Comparison of ENCODE assay signal across 9 cellular contexts in genomic region chr12:23950011-23950774, GRCh38. TPM values are rescaled to one million over a fixed set of nuclear protein-coding genes. Genes with fewer than 3 reads are reported as not detected.
DNase-seq lines count a peak whose midpoint lies in the region; ATAC-seq and TF ChIP-seq lines count a peak whose summit lies in the region.
"Had no signal": no experiment of that assay in that cellular context is flagged by ENCODE, and none has a peak within 500 bp of the region (broad histone marks: within the 10 kb centered on the region; RNA-seq: fewer than 3 reads in every experiment).

No MANE protein-coding gene starts in this region.

- no peaks in the 10 kb centered on the region for H3K27me3 Mint-ChIP-seq in natural killer cell treated with Interleukin-12 subunit alpha and Interleukin-12 subunit beta and Interleukin-15 and Interleukin-18, amount 100 ng/mL, for 72 hours

- H3K36me3 Mint-ChIP-seq in natural killer cell treated with Interleukin-12 subunit alpha and Interleukin-12 subunit beta and Interleukin-15 and Interleukin-18, amount 100 ng/mL, for 72 hours = no peaks in the 10 kb centered on the region
- H3K36me3 Mint-ChIP-seq: activated naive CD4-positive, alpha-beta T cell treated with anti-CD3 and anti-CD28 coated beads, Interleukin-2, amount 50 U/mL, for 72 hours had no signal

- H3K4me3 Mint-ChIP-seq in natural killer cell treated with Interleukin-12 subunit alpha and Interleukin-12 subunit beta and Interleukin-15 and Interleukin-18, amount 100 ng/mL, for 72 hours = no peak overlapping the region

- DNase-seq in astrocyte of the hippocampus (ENCODE audit: low read depth, low spot score) = peak; percentile 71
- DNase-seq in skeletal muscle cell (ENCODE audit: low read depth) = no peak
- no peak for DNase-seq in OCI-LY7 (ENCODE audit: low spot score)
- no peak for DNase-seq in GM13976 (ENCODE audit: low spot score)
- DNase-seq in RKO (ENCODE audit: low spot score) = no peak
- DNase-seq in natural killer cell treated with Interleukin-12 subunit alpha and Interleukin-12 subunit beta and Interleukin-15 and Interleukin-18, amount 100 ng/mL, for 72 hours (ENCODE audit: low spot score) = no peak

- H4K20me1 ChIP-seq in OCI-LY7 (ENCODE audit: insufficient read depth, low read length) = no peaks in the 10 kb centered on the region

- H3K9me3 Mint-ChIP-seq in natural killer cell treated with Interleukin-12 subunit alpha and Interleukin-12 subunit beta and Interleukin-15 and Interleukin-18, amount 100 ng/mL, for 72 hours = no peaks in the 10 kb centered on the region
- H3K9me3 Mint-ChIP-seq: activated naive CD4-positive, alpha-beta T cell treated with anti-CD3 and anti-CD28 coated beads, Interleukin-2, amount 50 U/mL, for 72 hours had no signal

- H3K27ac Mint-ChIP-seq in natural killer cell treated with Interleukin-12 subunit alpha and Interleukin-12 subunit beta and Interleukin-15 and Interleukin-18, amount 100 ng/mL, for 72 hours = no peak overlapping the region
- H3K27ac Mint-ChIP-seq: activated naive CD4-positive, alpha-beta T cell treated with anti-CD3 and anti-CD28 coated beads, Interleukin-2, amount 50 U/mL, for 72 hours had no signal

- no peaks in the 10 kb centered on the region for H3K4me1 Mint-ChIP-seq in natural killer cell treated with Interleukin-12 subunit alpha and Interleukin-12 subunit beta and Interleukin-15 and Interleukin-18, amount 100 ng/mL, for 72 hours (ENCODE audit: low read depth in 2 of 2)

- POLR2A ChIA-PET in OCI-LY7 (lab: Charles Lee) = no interaction called here

- H3K4me1 ChIP-seq in iPS-18a (ENCODE audit: control insufficient read depth, low read depth, low read length) = peaks cover 14% of the 10 kb centered on the region
- no peaks in the 10 kb centered on the region for H3K4me1 ChIP-seq in OCI-LY7 (ENCODE audit: insufficient read depth, low read length, poor library complexity, severe bottlenecking)

- H3K9me2 ChIP-seq in OCI-LY7 (ENCODE audit: insufficient read depth, low read length) = no peaks in the 10 kb centered on the region

- peak; percentile 18 for ATAC-seq in HG03354 (IDR thresholded peaks at IDR 0.05; ENCODE audit: poor library complexity, severe bottlenecking, unreplicated experiment)
- ATAC-seq in natural killer cell treated with Interleukin-12 subunit alpha and Interleukin-12 subunit beta and Interleukin-15 and Interleukin-18, amount 100 ng/mL, for 72 hours = no peak
- ATAC-seq: activated naive CD4-positive, alpha-beta T cell treated with anti-CD3 and anti-CD28 coated beads, Interleukin-2, amount 50 U/mL, for 72 hours had no signal

- peaks cover 33% of the 10 kb centered on the region for H3K27me3 ChIP-seq in iPS-18a (ENCODE audit: control insufficient read depth, insufficient read depth, low read length)

- H3K4me2 ChIP-seq in OCI-LY7 (ENCODE audit: low read length) = no peak overlapping the region

- H3K36me3 ChIP-seq in iPS-18a (ENCODE audit: control insufficient read depth, low read depth, low read length) = no peaks in the 10 kb centered on the region
- H3K36me3 ChIP-seq in OCI-LY7 (ENCODE audit: insufficient read depth, low read length) = no peaks in the 10 kb centered on the region

- in situ Hi-C loops in GM13976 (cut with MboI; ENCODE audit: low sequenced_read_pairs, unreplicated experiment) = no loop called here

- peak overlapping the region; percentile 38 for H3K9ac ChIP-seq in iPS-18a (ENCODE audit: low read length)

- H3K9me3 ChIP-seq in iPS-18a (ENCODE audit: control insufficient read depth, low read depth, low read length) = no peaks in the 10 kb centered on the region
- no peaks in the 10 kb centered on the region for H3K9me3 ChIP-seq in OCI-LY7 (ENCODE audit: low read length)

- BruUV-seq in OCI-LY7 (replicated peaks; lab: Mats Ljungman, UMichigan) = no TSS peak

- no peak overlapping the region for H3K27ac ChIP-seq in iPS-18a (ENCODE audit: low read length)
- H3K27ac ChIP-seq in OCI-LY7 (ENCODE audit: low read depth, low read length, poor library complexity, severe bottlenecking) = no peak overlapping the region

- intact Hi-C loops in OCI-LY7 (cut with micrococcal nuclease; ENCODE audit: unreplicated experiment) = no loop called here

- H3K4me3 ChIP-seq in iPS-18a (ENCODE audit: low read length) (peak overlapping the region; percentile 86), skeletal muscle cell (ENCODE audit: low read depth, low read length) (peak overlapping the region; percentile 15), OCI-LY7 (ENCODE audit: low read depth, low read length, poor library complexity, severe bottlenecking) (no peak overlapping the region)

- H2AFZ ChIP-seq in OCI-LY7 (ENCODE audit: low read length) = no peak overlapping the region

- CTCF ChIA-PET in OCI-LY7 (lab: Charles Lee; ENCODE audit: unreplicated experiment) = no interaction called here

- TF ChIP-seq CTCF in OCI-LY7 (conservative IDR thresholded peaks at IDR 0.05; ENCODE audit: low read length) (no peak), GM13976 (IDR thresholded peaks at IDR 0.05; ENCODE audit: borderline replicate concordance, control extremely low read depth, extremely low read depth, insufficient read depth, missing control alignments) (no peak)

- H3K79me2 ChIP-seq in OCI-LY7 (ENCODE audit: insufficient read depth, low read depth, low read length) = no peaks in the 10 kb centered on the region

RNA-seq across cellular contexts. Expression of gene SOX5, which starts 0.7 kb away (rescaled TPM):
- total RNA-seq in OCI-LY7 (2014; rRNA removed; shearing (Covaris generic)) = 0.16 TPM in 1 of 2 replicates, not detected in the other
- not detected in 2 replicates for total RNA-seq in OCI-LY7 (2022)
- total RNA-seq in natural killer cell treated with Interleukin-12 subunit alpha and Interleukin-12 subunit beta and Interleukin-15 and Interleukin-18, amount 100 ng/mL, for 72 hours = 10 to 100 TPM in 1 of 2 donors, 1 to 10 TPM in 1; 3.0 to 13.3 TPM
